ENCODE assay signal across 1 cellular context in the genomic region with DNA sequence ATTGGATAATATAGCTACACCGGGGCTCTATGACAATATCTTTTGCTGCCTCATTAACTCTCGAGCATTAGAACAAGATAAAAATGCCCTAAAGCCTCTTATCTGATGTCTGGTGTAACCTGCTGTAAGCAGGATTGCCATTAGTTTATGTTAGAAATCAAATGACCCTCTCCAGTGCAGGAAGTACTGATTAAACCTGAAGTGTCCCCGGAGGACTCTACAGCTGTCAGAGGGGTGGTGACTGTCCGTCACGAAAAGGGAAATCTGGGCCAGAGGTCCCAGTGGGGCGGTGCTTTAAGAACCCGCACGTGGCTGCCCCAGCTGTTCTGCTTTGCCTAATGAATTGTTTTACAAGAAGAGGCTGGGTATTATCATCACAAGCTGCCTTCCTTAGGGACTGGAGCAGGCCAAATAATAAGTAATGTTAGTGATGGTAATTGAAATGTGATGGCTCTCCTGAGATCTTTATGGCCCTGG.
TF ChIP-seq lines count a peak whose summit lies in the region.

No MANE protein-coding gene starts in this region.

TF ChIP-seq in HEK293, 187 proteins besides CTCF, POLR2A, EP300 and RAD21 (continued from another document and continues in another):
- TF ChIP-seq, protein P1, sequence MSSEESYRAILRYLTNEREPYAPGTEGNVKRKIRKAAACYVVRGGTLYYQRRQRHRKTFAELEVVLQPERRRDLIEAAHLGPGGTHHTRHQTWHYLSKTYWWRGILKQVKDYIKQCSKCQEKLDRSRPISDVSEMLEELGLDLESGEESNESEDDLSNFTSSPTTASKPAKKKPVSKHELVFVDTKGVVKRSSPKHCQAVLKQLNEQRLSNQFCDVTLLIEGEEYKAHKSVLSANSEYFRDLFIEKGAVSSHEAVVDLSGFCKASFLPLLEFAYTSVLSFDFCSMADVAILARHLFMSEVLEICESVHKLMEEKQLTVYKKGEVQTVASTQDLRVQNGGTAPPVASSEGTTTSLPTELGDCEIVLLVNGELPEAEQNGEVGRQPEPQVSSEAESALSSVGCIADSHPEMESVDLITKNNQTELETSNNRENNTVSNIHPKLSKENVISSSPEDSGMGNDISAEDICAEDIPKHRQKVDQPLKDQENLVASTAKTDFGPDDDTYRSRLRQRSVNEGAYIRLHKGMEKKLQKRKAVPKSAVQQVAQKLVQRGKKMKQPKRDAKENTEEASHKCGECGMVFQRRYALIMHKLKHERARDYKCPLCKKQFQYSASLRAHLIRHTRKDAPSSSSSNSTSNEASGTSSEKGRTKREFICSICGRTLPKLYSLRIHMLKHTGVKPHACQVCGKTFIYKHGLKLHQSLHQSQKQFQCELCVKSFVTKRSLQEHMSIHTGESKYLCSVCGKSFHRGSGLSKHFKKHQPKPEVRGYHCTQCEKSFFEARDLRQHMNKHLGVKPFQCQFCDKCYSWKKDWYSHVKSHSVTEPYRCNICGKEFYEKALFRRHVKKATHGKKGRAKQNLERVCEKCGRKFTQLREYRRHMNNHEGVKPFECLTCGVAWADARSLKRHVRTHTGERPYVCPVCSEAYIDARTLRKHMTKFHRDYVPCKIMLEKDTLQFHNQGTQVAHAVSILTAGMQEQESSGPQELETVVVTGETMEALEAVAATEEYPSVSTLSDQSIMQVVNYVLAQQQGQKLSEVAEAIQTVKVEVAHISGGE (tag by site-specific recombination; conservative IDR thresholded peaks at IDR 0.05; ENCODE audit: low read depth) = peak; percentile 20; the same call in 1 of the 2 replicates
- TF ChIP-seq ZNF366 (tag by site-specific recombination; conservative IDR thresholded peaks at IDR 0.05) (peak; percentile 96), ZNF549 (tag by site-specific recombination; IDR thresholded peaks at IDR 0.05) (no peak), ZNF76 (tag by site-specific recombination; IDR thresholded peaks at IDR 0.05; ENCODE audit: borderline replicate concordance, low read depth) (peak; percentile 57; the same call in 1 of the 2 replicates), MEIS1 (CRISPR knock-in tag; IDR thresholded peaks at IDR 0.05; ENCODE audit: borderline replicate concordance) (no peak), OSR2 (tag by site-specific recombination; IDR thresholded peaks at IDR 0.05) (peak; percentile 99), ZNF558 (tag by site-specific recombination; IDR thresholded peaks at IDR 0.05) (peak; percentile 56; the same call in 1 of the 2 replicates), ZNF530 (tag by site-specific recombination; IDR thresholded peaks at IDR 0.05; ENCODE audit: low read depth) (no peak), ZNF223 (tag by site-specific recombination; IDR thresholded peaks at IDR 0.05) (no peak), GFI1B (tag by site-specific recombination; IDR thresholded peaks at IDR 0.05) (peak; percentile 99), ZNF132 (tag by site-specific recombination; IDR thresholded peaks at IDR 0.05; ENCODE audit: borderline replicate concordance) (no peak), ZBTB21 (tag by site-specific recombination; IDR thresholded peaks at IDR 0.05) (peak; percentile 67), OVOL3 (tag by site-specific recombination; IDR thresholded peaks at IDR 0.05) (peak; percentile 96), ZBTB1 (tag by site-specific recombination; IDR thresholded peaks at IDR 0.05) (0 out of 2 replicates have a peak, but pooled peaks have one; percentile 53), ZNF677 (tag by site-specific recombination; IDR thresholded peaks at IDR 0.05) (no peak), ZNF660 (tag by site-specific recombination; IDR thresholded peaks at IDR 0.05) (no peak), ZNF354C (tag by site-specific recombination; IDR thresholded peaks at IDR 0.05; ENCODE audit: borderline replicate concordance, low read depth) (0 out of 2 replicates have a peak, but pooled peaks have one; percentile 20), ZFP41 (tag by site-specific recombination; IDR thresholded peaks at IDR 0.05; ENCODE audit: borderline replicate concordance) (no peak), ZNF521 (tag by site-specific recombination; IDR thresholded peaks at IDR 0.05) (no peak), IKZF3 (tag by site-specific recombination; IDR thresholded peaks at IDR 0.05) (peak; percentile 85), ZXDB (tag by site-specific recombination; IDR thresholded peaks at IDR 0.05) (peak; percentile 97), SCRT2 (tag by site-specific recombination; IDR thresholded peaks at IDR 0.05) (peak; percentile 94), ZNF621 (tag by site-specific recombination; IDR thresholded peaks at IDR 0.05) (no peak), ZBTB7A (tag by site-specific recombination; IDR thresholded peaks at IDR 0.05; ENCODE audit: low read depth) (no peak), ZNF112 (tag by site-specific recombination; IDR thresholded peaks at IDR 0.05) (no peak), SP7 (tag by site-specific recombination; IDR thresholded peaks at IDR 0.05) (peak; percentile 99), ZNF433 (tag by site-specific recombination; IDR thresholded peaks at IDR 0.05; ENCODE audit: low read depth) (no peak), ZNF658 (tag by site-specific recombination; IDR thresholded peaks at IDR 0.05) (no peak), ZNF391 (tag by site-specific recombination; IDR thresholded peaks at IDR 0.05; ENCODE audit: borderline replicate concordance, low read depth) (peak; percentile 93), ZNF140 (tag by site-specific recombination; IDR thresholded peaks at IDR 0.05) (no peak), BCL11A (tag by site-specific recombination; IDR thresholded peaks at IDR 0.05; ENCODE audit: low read depth) (peak; percentile 93), ZIC2 (tag by site-specific recombination; IDR thresholded peaks at IDR 0.05) (peak; percentile 68), SETDB1 (IDR thresholded peaks at IDR 0.05; ENCODE audit: insufficient read length, low read length) (no peak)
- TF ChIP-seq, protein P2, sequence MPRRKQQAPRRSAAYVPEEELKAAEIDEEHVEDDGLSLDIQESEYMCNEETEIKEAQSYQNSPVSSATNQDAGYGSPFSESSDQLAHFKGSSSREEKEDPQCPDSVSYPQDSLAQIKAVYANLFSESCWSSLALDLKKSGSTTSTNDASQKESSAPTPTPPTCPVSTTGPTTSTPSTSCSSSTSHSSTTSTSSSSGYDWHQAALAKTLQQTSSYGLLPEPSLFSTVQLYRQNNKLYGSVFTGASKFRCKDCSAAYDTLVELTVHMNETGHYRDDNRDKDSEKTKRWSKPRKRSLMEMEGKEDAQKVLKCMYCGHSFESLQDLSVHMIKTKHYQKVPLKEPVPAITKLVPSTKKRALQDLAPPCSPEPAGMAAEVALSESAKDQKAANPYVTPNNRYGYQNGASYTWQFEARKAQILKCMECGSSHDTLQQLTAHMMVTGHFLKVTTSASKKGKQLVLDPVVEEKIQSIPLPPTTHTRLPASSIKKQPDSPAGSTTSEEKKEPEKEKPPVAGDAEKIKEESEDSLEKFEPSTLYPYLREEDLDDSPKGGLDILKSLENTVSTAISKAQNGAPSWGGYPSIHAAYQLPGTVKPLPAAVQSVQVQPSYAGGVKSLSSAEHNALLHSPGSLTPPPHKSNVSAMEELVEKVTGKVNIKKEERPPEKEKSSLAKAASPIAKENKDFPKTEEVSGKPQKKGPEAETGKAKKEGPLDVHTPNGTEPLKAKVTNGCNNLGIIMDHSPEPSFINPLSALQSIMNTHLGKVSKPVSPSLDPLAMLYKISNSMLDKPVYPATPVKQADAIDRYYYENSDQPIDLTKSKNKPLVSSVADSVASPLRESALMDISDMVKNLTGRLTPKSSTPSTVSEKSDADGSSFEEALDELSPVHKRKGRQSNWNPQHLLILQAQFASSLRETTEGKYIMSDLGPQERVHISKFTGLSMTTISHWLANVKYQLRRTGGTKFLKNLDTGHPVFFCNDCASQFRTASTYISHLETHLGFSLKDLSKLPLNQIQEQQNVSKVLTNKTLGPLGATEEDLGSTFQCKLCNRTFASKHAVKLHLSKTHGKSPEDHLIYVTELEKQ (tag by site-specific recombination; IDR thresholded peaks at IDR 0.05; ENCODE audit: borderline replicate concordance) = peak; percentile 97
- TF ChIP-seq, protein P3, sequence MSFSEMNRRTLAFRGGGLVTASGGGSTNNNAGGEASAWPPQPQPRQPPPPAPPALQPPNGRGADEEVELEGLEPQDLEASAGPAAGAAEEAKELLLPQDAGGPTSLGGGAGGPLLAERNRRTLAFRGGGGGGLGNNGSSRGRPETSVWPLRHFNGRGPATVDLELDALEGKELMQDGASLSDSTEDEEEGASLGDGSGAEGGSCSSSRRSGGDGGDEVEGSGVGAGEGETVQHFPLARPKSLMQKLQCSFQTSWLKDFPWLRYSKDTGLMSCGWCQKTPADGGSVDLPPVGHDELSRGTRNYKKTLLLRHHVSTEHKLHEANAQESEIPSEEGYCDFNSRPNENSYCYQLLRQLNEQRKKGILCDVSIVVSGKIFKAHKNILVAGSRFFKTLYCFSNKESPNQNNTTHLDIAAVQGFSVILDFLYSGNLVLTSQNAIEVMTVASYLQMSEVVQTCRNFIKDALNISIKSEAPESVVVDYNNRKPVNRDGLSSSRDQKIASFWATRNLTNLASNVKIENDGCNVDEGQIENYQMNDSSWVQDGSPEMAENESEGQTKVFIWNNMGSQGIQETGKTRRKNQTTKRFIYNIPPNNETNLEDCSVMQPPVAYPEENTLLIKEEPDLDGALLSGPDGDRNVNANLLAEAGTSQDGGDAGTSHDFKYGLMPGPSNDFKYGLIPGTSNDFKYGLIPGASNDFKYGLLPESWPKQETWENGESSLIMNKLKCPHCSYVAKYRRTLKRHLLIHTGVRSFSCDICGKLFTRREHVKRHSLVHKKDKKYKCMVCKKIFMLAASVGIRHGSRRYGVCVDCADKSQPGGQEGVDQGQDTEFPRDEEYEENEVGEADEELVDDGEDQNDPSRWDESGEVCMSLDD (tag by site-specific recombination; IDR thresholded peaks at IDR 0.05) = 0 out of 2 replicates have a peak, but pooled peaks have one; percentile 44
- TF ChIP-seq, protein P4, sequence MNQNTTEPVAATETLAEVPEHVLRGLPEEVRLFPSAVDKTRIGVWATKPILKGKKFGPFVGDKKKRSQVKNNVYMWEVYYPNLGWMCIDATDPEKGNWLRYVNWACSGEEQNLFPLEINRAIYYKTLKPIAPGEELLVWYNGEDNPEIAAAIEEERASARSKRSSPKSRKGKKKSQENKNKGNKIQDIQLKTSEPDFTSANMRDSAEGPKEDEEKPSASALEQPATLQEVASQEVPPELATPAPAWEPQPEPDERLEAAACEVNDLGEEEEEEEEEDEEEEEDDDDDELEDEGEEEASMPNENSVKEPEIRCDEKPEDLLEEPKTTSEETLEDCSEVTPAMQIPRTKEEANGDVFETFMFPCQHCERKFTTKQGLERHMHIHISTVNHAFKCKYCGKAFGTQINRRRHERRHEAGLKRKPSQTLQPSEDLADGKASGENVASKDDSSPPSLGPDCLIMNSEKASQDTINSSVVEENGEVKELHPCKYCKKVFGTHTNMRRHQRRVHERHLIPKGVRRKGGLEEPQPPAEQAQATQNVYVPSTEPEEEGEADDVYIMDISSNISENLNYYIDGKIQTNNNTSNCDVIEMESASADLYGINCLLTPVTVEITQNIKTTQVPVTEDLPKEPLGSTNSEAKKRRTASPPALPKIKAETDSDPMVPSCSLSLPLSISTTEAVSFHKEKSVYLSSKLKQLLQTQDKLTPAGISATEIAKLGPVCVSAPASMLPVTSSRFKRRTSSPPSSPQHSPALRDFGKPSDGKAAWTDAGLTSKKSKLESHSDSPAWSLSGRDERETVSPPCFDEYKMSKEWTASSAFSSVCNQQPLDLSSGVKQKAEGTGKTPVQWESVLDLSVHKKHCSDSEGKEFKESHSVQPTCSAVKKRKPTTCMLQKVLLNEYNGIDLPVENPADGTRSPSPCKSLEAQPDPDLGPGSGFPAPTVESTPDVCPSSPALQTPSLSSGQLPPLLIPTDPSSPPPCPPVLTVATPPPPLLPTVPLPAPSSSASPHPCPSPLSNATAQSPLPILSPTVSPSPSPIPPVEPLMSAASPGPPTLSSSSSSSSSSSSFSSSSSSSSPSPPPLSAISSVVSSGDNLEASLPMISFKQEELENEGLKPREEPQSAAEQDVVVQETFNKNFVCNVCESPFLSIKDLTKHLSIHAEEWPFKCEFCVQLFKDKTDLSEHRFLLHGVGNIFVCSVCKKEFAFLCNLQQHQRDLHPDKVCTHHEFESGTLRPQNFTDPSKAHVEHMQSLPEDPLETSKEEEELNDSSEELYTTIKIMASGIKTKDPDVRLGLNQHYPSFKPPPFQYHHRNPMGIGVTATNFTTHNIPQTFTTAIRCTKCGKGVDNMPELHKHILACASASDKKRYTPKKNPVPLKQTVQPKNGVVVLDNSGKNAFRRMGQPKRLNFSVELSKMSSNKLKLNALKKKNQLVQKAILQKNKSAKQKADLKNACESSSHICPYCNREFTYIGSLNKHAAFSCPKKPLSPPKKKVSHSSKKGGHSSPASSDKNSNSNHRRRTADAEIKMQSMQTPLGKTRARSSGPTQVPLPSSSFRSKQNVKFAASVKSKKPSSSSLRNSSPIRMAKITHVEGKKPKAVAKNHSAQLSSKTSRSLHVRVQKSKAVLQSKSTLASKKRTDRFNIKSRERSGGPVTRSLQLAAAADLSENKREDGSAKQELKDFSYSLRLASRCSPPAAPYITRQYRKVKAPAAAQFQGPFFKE (tag by site-specific recombination; IDR thresholded peaks at IDR 0.05; ENCODE audit: borderline replicate concordance) = no peak
- TF ChIP-seq, protein P5, sequence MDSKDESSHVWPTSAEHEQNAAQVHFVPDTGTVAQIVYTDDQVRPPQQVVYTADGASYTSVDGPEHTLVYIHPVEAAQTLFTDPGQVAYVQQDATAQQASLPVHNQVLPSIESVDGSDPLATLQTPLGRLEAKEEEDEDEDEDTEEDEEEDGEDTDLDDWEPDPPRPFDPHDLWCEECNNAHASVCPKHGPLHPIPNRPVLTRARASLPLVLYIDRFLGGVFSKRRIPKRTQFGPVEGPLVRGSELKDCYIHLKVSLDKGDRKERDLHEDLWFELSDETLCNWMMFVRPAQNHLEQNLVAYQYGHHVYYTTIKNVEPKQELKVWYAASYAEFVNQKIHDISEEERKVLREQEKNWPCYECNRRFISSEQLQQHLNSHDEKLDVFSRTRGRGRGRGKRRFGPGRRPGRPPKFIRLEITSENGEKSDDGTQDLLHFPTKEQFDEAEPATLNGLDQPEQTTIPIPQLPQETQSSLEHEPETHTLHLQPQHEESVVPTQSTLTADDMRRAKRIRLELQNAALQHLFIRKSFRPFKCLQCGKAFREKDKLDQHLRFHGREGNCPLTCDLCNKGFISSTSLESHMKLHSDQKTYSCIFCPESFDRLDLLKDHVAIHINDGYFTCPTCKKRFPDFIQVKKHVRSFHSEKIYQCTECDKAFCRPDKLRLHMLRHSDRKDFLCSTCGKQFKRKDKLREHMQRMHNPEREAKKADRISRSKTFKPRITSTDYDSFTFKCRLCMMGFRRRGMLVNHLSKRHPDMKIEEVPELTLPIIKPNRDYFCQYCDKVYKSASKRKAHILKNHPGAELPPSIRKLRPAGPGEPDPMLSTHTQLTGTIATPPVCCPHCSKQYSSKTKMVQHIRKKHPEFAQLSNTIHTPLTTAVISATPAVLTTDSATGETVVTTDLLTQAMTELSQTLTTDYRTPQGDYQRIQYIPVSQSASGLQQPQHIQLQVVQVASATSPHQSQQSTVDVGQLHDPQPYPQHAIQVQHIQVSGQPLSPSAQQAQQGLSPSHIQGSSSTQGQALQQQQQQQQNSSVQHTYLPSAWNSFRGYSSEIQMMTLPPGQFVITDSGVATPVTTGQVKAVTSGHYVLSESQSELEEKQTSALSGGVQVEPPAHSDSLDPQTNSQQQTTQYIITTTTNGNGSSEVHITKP (tag by site-specific recombination; IDR thresholded peaks at IDR 0.05) = peak; percentile 79
